ENCODE assay signal across 25 cellular contexts in the genomic region with DNA sequence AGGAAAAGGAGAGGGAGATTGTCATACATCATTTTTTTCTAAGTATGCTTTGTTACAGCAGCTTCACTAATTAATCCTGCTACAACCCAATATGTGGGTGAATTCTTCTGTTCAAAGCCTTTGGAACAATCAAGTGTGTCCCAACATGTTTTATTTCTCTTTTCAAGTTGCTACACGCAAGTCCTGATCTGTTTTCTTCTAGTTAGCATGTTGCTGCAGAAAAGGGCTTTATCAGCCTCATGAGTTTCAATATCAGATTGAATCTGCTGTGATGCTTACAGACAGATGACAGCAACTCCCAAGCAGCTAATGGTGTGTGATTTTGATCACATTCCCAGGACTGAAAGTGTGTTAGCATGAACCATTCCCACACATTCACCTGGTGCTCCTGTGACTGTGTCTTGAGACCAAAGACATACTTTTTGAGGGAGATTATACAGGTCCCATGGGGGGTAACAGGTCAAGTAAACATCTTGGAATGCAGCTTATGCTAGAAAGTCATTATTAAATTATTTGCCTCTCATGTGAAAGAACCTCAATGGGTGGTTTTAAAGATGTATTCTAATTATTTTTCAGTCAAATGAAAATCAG.
"Had no signal": no experiment of that assay in that cellular context is flagged by ENCODE, and none has a peak within 500 bp of the region (broad histone marks: within the 10 kb centered on the region; RNA-seq: fewer than 3 reads in every experiment).

No MANE protein-coding gene starts in this region.

- H3K4me1 Mint-ChIP-seq: activated CD4-positive, alpha-beta T cell treated with anti-CD3 and anti-CD28 coated beads, Interleukin-2, amount 10 ng/mL, durations not matched to agents 24 days and 14 days; activated naive CD8-positive, alpha-beta T cell treated with anti-CD3 and anti-CD28 coated beads, Interleukin-2, amount 50 U/mL, for 24 hours; endodermal cell; memory B cell; naive thymus-derived CD4-positive, alpha-beta T cell; stimulated activated naive B cell treated with anti-CD40 and anti-IgM and Interleukin-4, amounts not matched to agents 10 μg/mL and 1 μg/mL and 100 μg/mL, for 72 hours had no signal

- H3K9me3 ChIP-seq: mucosa of descending colon, sigmoid colon, thoracic aorta, upper lobe of right lung had no signal

- H3K27me3 Mint-ChIP-seq: activated CD4-positive, alpha-beta T cell treated with anti-CD3 and anti-CD28 coated beads, Interleukin-2, amount 10 ng/mL, durations not matched to agents 24 days and 14 days; activated CD8-positive, alpha-beta T cell treated with anti-CD3 and anti-CD28 coated beads for 36 hours; activated naive CD8-positive, alpha-beta T cell treated with anti-CD3 and anti-CD28 coated beads, Interleukin-2, amount 50 U/mL, for 24 hours; memory B cell; stimulated activated naive B cell treated with anti-CD40 and anti-IgM and Interleukin-4, amounts not matched to agents 10 μg/mL and 1 μg/mL and 100 μg/mL, for 72 hours had no signal

- H3K4me1 ChIP-seq: gastroesophageal sphincter, heart right ventricle, psoas muscle, sigmoid colon, spleen, upper lobe of right lung had no signal

- H3K9me3 Mint-ChIP-seq: activated CD8-positive, alpha-beta T cell treated with anti-CD3 and anti-CD28 coated beads for 36 hours; activated naive CD4-positive, alpha-beta T cell treated with anti-CD3 and anti-CD28 coated beads for 36 hours; activated naive CD8-positive, alpha-beta T cell treated with anti-CD3 and anti-CD28 coated beads, Interleukin-2, amount 50 U/mL, for 24 hours; activated T-helper 2 cell treated with anti-CD3 and anti-CD28 coated beads, Interferon-gamma antibody, Interleukin-2, Interleukin-4, amounts not matched to agents 10 μg/mL and 5 μg/mL and 100 μg/mL, durations not matched to agents 14 hours and 24 hours and 36 hours had no signal

- H3K36me3 Mint-ChIP-seq: memory B cell; naive thymus-derived CD4-positive, alpha-beta T cell; stimulated activated naive B cell treated with anti-CD40 and anti-IgM and Interleukin-4, amounts not matched to agents 10 μg/mL and 1 μg/mL and 100 μg/mL, for 72 hours had no signal

- H3K27ac Mint-ChIP-seq: activated CD4-positive, alpha-beta T cell treated with anti-CD3 and anti-CD28 coated beads, Interleukin-2, amount 10 ng/mL, durations not matched to agents 24 days and 14 days; activated CD8-positive, alpha-beta T cell treated with anti-CD3 and anti-CD28 coated beads for 36 hours; activated naive CD4-positive, alpha-beta T cell treated with anti-CD3 and anti-CD28 coated beads for 36 hours; activated naive CD8-positive, alpha-beta T cell treated with anti-CD3 and anti-CD28 coated beads, Interleukin-2, amount 50 U/mL, for 24 hours; activated T-helper 2 cell treated with anti-CD3 and anti-CD28 coated beads, Interferon-gamma antibody, Interleukin-2, Interleukin-4, amounts not matched to agents 10 μg/mL and 5 μg/mL and 100 μg/mL, durations not matched to agents 14 hours and 24 hours and 36 hours; endodermal cell; memory B cell; naive thymus-derived CD4-positive, alpha-beta T cell; stimulated activated naive B cell treated with anti-CD40 and anti-IgM and Interleukin-4, amounts not matched to agents 10 μg/mL and 1 μg/mL and 100 μg/mL, for 72 hours had no signal

- H3K4me3 ChIP-seq: gastroesophageal sphincter, heart right ventricle, mucosa of descending colon, psoas muscle, sigmoid colon, spleen, thoracic aorta, upper lobe of right lung had no signal

- H3K36me3 ChIP-seq: gastroesophageal sphincter, heart right ventricle, sigmoid colon, spleen, thoracic aorta, upper lobe of right lung had no signal

- H3K27ac ChIP-seq: gastroesophageal sphincter, heart right ventricle, psoas muscle, sigmoid colon, spleen, thoracic aorta, upper lobe of right lung had no signal

- ATAC-seq: activated CD8-positive, alpha-beta T cell treated with anti-CD3 and anti-CD28 coated beads for 36 hours; activated naive CD8-positive, alpha-beta T cell treated with anti-CD3 and anti-CD28 coated beads, Interleukin-2, amount 50 U/mL, for 24 hours; gastroesophageal sphincter; heart right ventricle; left ventricle myocardium superior; mucosa of descending colon; naive thymus-derived CD4-positive, alpha-beta T cell; psoas muscle; stimulated activated naive B cell treated with anti-CD40 and anti-IgM and Interleukin-4, amounts not matched to agents 10 μg/mL and 1 μg/mL and 100 μg/mL, for 72 hours; upper lobe of right lung had no signal

- DNase-seq: activated CD4-positive, alpha-beta T cell treated with anti-CD3 and anti-CD28 coated beads, Interleukin-2, amount 10 ng/mL, durations not matched to agents 24 days and 14 days; activated CD4-positive, CD25-positive, alpha-beta regulatory T cell; activated CD8-positive, alpha-beta T cell treated with anti-CD3 and anti-CD28 coated beads for 36 hours; activated naive CD4-positive, alpha-beta T cell treated with anti-CD3 and anti-CD28 coated beads for 36 hours; activated naive CD8-positive, alpha-beta T cell treated with anti-CD3 and anti-CD28 coated beads, Interleukin-2, amount 50 U/mL, for 24 hours; activated T-cell treated with anti-CD3 and anti-CD28 coated beads, Interleukin-2, amount 50 U/mL, for 1 hour; aorta; endodermal cell; erythroblast; heart right ventricle; kidney glomerular epithelial cell; left ventricle myocardium superior; mucosa of descending colon; naive thymus-derived CD4-positive, alpha-beta T cell; psoas muscle; sigmoid colon; spleen; stimulated activated naive B cell treated with anti-CD40 and anti-IgM and Interleukin-4, amounts not matched to agents 10 μg/mL and 1 μg/mL and 100 μg/mL, for 72 hours; T-helper 1 cell; T-helper 9 cell; upper lobe of right lung had no signal

- H3K27me3 ChIP-seq: gastroesophageal sphincter, heart right ventricle, sigmoid colon, spleen, upper lobe of right lung had no signal

- H3K4me3 Mint-ChIP-seq: activated CD4-positive, alpha-beta T cell treated with anti-CD3 and anti-CD28 coated beads, Interleukin-2, amount 10 ng/mL, durations not matched to agents 24 days and 14 days; activated CD8-positive, alpha-beta T cell treated with anti-CD3 and anti-CD28 coated beads for 36 hours; activated naive CD4-positive, alpha-beta T cell treated with anti-CD3 and anti-CD28 coated beads for 36 hours; activated naive CD8-positive, alpha-beta T cell treated with anti-CD3 and anti-CD28 coated beads, Interleukin-2, amount 50 U/mL, for 24 hours; endodermal cell; memory B cell; naive thymus-derived CD4-positive, alpha-beta T cell; stimulated activated naive B cell treated with anti-CD40 and anti-IgM and Interleukin-4, amounts not matched to agents 10 μg/mL and 1 μg/mL and 100 μg/mL, for 72 hours had no signal
